Comparison of ENCODE assay signal across 11 cellular contexts in genomic region chr3:103048371-103048722, GRCh38.
DNase-seq lines count a peak whose midpoint lies in the region; ATAC-seq and TF ChIP-seq lines count a peak whose summit lies in the region.
"Had no signal": no experiment of that assay in that cellular context is flagged by ENCODE, and none has a peak within 500 bp of the region (broad histone marks: within the 10 kb centered on the region; RNA-seq: fewer than 3 reads in every experiment).

No MANE protein-coding gene starts in this region.

- DNase-seq in AML-193 (lab: John Stamatoyannopoulos, UW) (peak; percentile 26 to 36), NCI-H226 (peak; percentile 65), kidney epithelial cell (ENCODE audit: low read depth) (peak; percentile 48), NCI-H2171 treated with DMSO at 0.1 percent for 48 hours (lab: John Stamatoyannopoulos, UW) (no peak), NCI-H1694 (lab: John Stamatoyannopoulos, UW) (no peak), HT-29 (ENCODE audit: low spot score) (no peak)
- DNase-seq: hippocampal formation, NCI-H82, right lobe of liver had no signal

- ATAC-seq in GM19467 (IDR thresholded peaks at IDR 0.05; ENCODE audit: unreplicated experiment) (peak; percentile 71), esophagus mucosa (no peak)

- no peaks in the 10 kb centered on the region for H3K36me3 ChIP-seq in kidney epithelial cell (ENCODE audit: control insufficient read depth, insufficient read depth, low read length)
- H3K36me3 ChIP-seq: right lobe of liver had no signal

- no peaks in the 10 kb centered on the region for H3K27me3 ChIP-seq in kidney epithelial cell (ENCODE audit: control insufficient read depth, insufficient read depth, low read length)
- H3K27me3 ChIP-seq: right lobe of liver had no signal

- H3K4me3 ChIP-seq in kidney epithelial cell (ENCODE audit: low read depth, low read length) = no peak overlapping the region
- H3K4me3 ChIP-seq: right lobe of liver had no signal

- no peak for TF ChIP-seq CTCF in kidney epithelial cell (IDR thresholded peaks at IDR 0.05; ENCODE audit: insufficient read depth, low read length, poor library complexity, severe bottlenecking)

Comparison
In these comparisons a context has a peak if more than half of its experiments do, and no peak if none do; other contexts are left out.
1. DNase-seq: peak in AML-193 (2 of 2), NCI-H226 (single experiment) and kidney epithelial cell (single experiment); none in NCI-H2171 treated with DMSO at 0.1 percent for 48 hours (single experiment), NCI-H1694 (single experiment) and HT-29 (single experiment).